ENCODE assay signal across 8 cellular contexts in genomic region chr2:111395350-111396128, GRCh38.
DNase-seq lines count a peak whose midpoint lies in the region; ATAC-seq and TF ChIP-seq lines count a peak whose summit lies in the region.
"Not testable (repeated sequence)": the region's sequence is repeated elsewhere in the genome, so short reads cannot be mapped to it uniquely, and the experiment has no call there.

No MANE protein-coding gene starts in this region.

- H3K9me3 Mint-ChIP-seq in activated T-helper 17 cell treated with anti-CD3 and anti-CD28 coated beads, Interleukin-2, amount 50 U/mL, for 72 hours: not testable (repeated sequence)

- H3K4me3 ChIP-seq in AG04450 (ENCODE audit: low read depth, low read length); cardiac fibroblast (replicated peaks in 1 of 2; ENCODE audit: low read depth in 2 of 2, low read length in 2 of 2); osteoblast (ENCODE audit: insufficient read depth, low read length): not testable (repeated sequence)

- H4K20me1 ChIP-seq in osteoblast (ENCODE audit: insufficient read depth, low read length): not testable (repeated sequence)

- intact Hi-C loops in left cardiac atrium (cut with DNase I): not testable (repeated sequence)

- not testable (repeated sequence) for H2AFZ ChIP-seq in osteoblast (ENCODE audit: low read length)

- H3K27ac Mint-ChIP-seq in activated T-helper 17 cell treated with anti-CD3 and anti-CD28 coated beads, Interleukin-2, amount 50 U/mL, for 72 hours: not testable (repeated sequence)

- H3K4me1 Mint-ChIP-seq in activated T-helper 17 cell treated with anti-CD3 and anti-CD28 coated beads, Interleukin-2, amount 50 U/mL, for 72 hours: not testable (repeated sequence)

- not testable (repeated sequence) for H3K9me3 ChIP-seq in AG04450 (ENCODE audit: control insufficient read depth, insufficient read depth, low read length); osteoblast (ENCODE audit: low read depth, low read length)

- H3K27me3 ChIP-seq in AG04450 (ENCODE audit: control insufficient read depth, insufficient read depth, low read length); osteoblast (ENCODE audit: insufficient read depth, low read length): not testable (repeated sequence)

- not testable (repeated sequence) for H3K27ac ChIP-seq in AG04450 (ENCODE audit: low read depth, low read length); osteoblast (ENCODE audit: low read depth, low read length)

- not testable (repeated sequence) for H3K36me3 ChIP-seq in osteoblast (ENCODE audit: insufficient read depth, low read length)

- CTCF ChIA-PET in AG04450 (lab: Charles Lee): not testable (repeated sequence)

- not testable (repeated sequence) for H3K4me2 ChIP-seq in osteoblast (ENCODE audit: insufficient read depth, low read length)

- H3K4me1 ChIP-seq in osteoblast (ENCODE audit: insufficient read depth, low read length): not testable (repeated sequence)

- ATAC-seq in activated T-helper 17 cell treated with anti-CD3 and anti-CD28 coated beads, Interleukin-2, amount 50 U/mL, for 72 hours (replicated peaks): peak; percentile 97
- peak; percentile 68 to 79 for ATAC-seq in left cardiac atrium

- H3K27me3 Mint-ChIP-seq in activated T-helper 17 cell treated with anti-CD3 and anti-CD28 coated beads, Interleukin-2, amount 50 U/mL, for 72 hours: not testable (repeated sequence)

- TF ChIP-seq CTCF in AG04450 (IDR thresholded peaks at IDR 0.05; ENCODE audit: low read depth, low read length); cardiac fibroblast (IDR thresholded peaks at IDR 0.05; ENCODE audit: low read depth, low read length); osteoblast (IDR thresholded peaks at IDR 0.05; ENCODE audit: extremely low read depth, low read depth, low read length): not testable (repeated sequence)

- H3K4me3 Mint-ChIP-seq in activated T-helper 17 cell treated with anti-CD3 and anti-CD28 coated beads, Interleukin-2, amount 50 U/mL, for 72 hours: peak overlapping the region; percentile 41

- DNase-seq in AG04450 (ENCODE audit: low read depth, low spot score): peak; percentile 16
- peak; percentile 0 for DNase-seq in HCEC 1CT
- DNase-seq in activated CD4-positive, alpha-beta T cell treated with anti-CD3 and anti-CD28 coated beads for 4 hours: peak; percentile 17 to 74
- DNase-seq in cardiac fibroblast (ENCODE audit: low read depth in 2 of 2): peak; percentile 41 to 44
- peak; percentile 24 for DNase-seq in left cardiac atrium
- peak; percentile 36 for DNase-seq in osteoblast (ENCODE audit: insufficient read length, low spot score, missing footprints)
- peak; percentile 44 to 77 (median 61) for DNase-seq in stimulated activated CD4-positive, alpha-beta T cell treated with anti-CD3 and anti-CD28 coated beads, TNF-alpha, amount 100 ng/mL, for 24 hours (ENCODE audit: low read depth in 3 of 3)

- not testable (repeated sequence) for H3K36me3 Mint-ChIP-seq in activated T-helper 17 cell treated with anti-CD3 and anti-CD28 coated beads, Interleukin-2, amount 50 U/mL, for 72 hours (ENCODE audit: low read depth)

- H3K79me2 ChIP-seq in osteoblast (ENCODE audit: insufficient read depth, low read length): not testable (repeated sequence)

- POLR2A ChIA-PET in AG04450 (lab: Yijun Ruan, JAX): not testable (repeated sequence)

Comparison
In these comparisons a context has a peak if more than half of its experiments do, and no peak if none do; other contexts are left out.
1. DNase-seq: peak in every context shown above with its lines; median percentile 61 in stimulated activated CD4-positive, alpha-beta T cell treated with anti-CD3 and anti-CD28 coated beads, TNF-alpha, amount 100 ng/mL, for 24 hours; 46 in activated CD4-positive, alpha-beta T cell treated with anti-CD3 and anti-CD28 coated beads for 4 hours; 42 in cardiac fibroblast; 36 in osteoblast; 24 in left cardiac atrium; 16 in AG04450; 0 in HCEC 1CT.